In genomic region chr10:100529473-100530298, GRCh38 we compare ENCODE assay signal across 8 cellular contexts. TPM values are rescaled to one million over a fixed set of nuclear protein-coding genes. Genes with fewer than 3 reads are reported as not detected.
DNase-seq lines count a peak whose midpoint lies in the region; ATAC-seq and TF ChIP-seq lines count a peak whose summit lies in the region.

Gene NDUFB8 (minus strand): TSS chr10:100529871. CDS start chr10:100529851, 20 bp downstream.

- intact Hi-C loops in T-helper 2 cell treated with Interferon-gamma antibody and Interleukin-4, amounts not matched to agents 100 ng/mL and 5 ng/mL, for 36 hours (cut with micrococcal nuclease), result loop anchor here (10.0 kb wide), 1 partner anchor 345 kb away; the partner anchor contains the start of gene ERLIN1
- intact Hi-C loops in left ventricle myocardium inferior (cut with micrococcal nuclease), result no loop called here
- intact Hi-C loops in psoas muscle (cut with DNase I), result no loop called here

- H3K36me3 ChIP-seq in left ventricle myocardium inferior, result peaks cover 30% of the 10 kb centered on the region
- peaks cover 4 to 37% of the 10 kb centered on the region in 2 donors for H3K36me3 ChIP-seq in psoas muscle (ENCODE audit: insufficient read depth in 1 of 2, low read depth in 1 of 2)

- POLR2A ChIA-PET in HEK293T (lab: Yijun Ruan, JAX), result interaction anchor here (0.7 to 1.4 kb wide), 6 partner anchors 8 to 359 kb away, joined by 3 to 6 read pairs (median 3); partner anchors contain the start of gene SCD

- H3K9me3 ChIP-seq in left ventricle myocardium inferior (replicated peaks) (no peaks in the 10 kb centered on the region), psoas muscle (no peaks in the 10 kb centered on the region)

- TF ChIP-seq CTCF in left ventricle myocardium inferior (IDR thresholded peaks at IDR 0.05; ENCODE audit: borderline replicate concordance), result no peak
- no peak for TF ChIP-seq CTCF in psoas muscle (IDR thresholded peaks at IDR 0.05)

- peak; percentile 41 for DNase-seq in DMS79 treated with DMSO at 0.1 percent for 48 hours (lab: John Stamatoyannopoulos, UW)
- peak; percentile 95 for DNase-seq in HEK293T (ENCODE audit: extremely low spot score)
- DNase-seq in NCI-H187 treated with DMSO at 0.1 percent for 48 hours (lab: John Stamatoyannopoulos, UW), result peak; percentile 30
- peak; percentile 26 to 93 (median 80) for DNase-seq in amygdala (lab: John Stamatoyannopoulos, UW)
- DNase-seq in left ventricle myocardium inferior, result peak; percentile 91
- DNase-seq in psoas muscle, result peak; percentile 90 to 94
- peak; percentile 93 for DNase-seq in ureter (ENCODE audit: low spot score)

- H3K27ac ChIP-seq in left ventricle myocardium inferior (replicated peaks) (peak within 1 kb of the TSS; percentile 90), psoas muscle (peak within 1 kb of the TSS; percentile 80)

- peak; percentile 91 to 98 (median 95) for ATAC-seq in psoas muscle

- H3K27me3 ChIP-seq in left ventricle myocardium inferior (ENCODE audit: low read depth), result no peaks in the 10 kb centered on the region
- no peaks in the 10 kb centered on the region for H3K27me3 ChIP-seq in psoas muscle (ENCODE audit: insufficient read depth in 3 of 3, low read length in 2 of 3)

- H3K4me3 ChIP-seq in left ventricle myocardium inferior (peak within 1 kb of the TSS; percentile 75), psoas muscle (peak within 1 kb of the TSS; percentile 87)

- WGBS in psoas muscle, 3 donors, result 0 to 1% (median 1%) methylated on average over 43 of the region's 43 CpGs

- H3K4me1 ChIP-seq in left ventricle myocardium inferior (peaks cover 43% of the 10 kb centered on the region), psoas muscle (peaks cover 24% of the 10 kb centered on the region)

- CTCF ChIA-PET in HEK293T (lab: Yijun Ruan, JAX), result interaction anchor here (0.7 kb wide), 2 partner anchors 47 to 188 kb away, joined by 3 read pairs; no protein-coding TSS in a partner anchor

TF ChIP-seq in HEK293T, 16 proteins besides CTCF, POLR2A, EP300 and RAD21:
- TF ChIP-seq LEF1 (IDR thresholded peaks at IDR 0.05; ENCODE audit: borderline replicate concordance) (no peak), L3MBTL2 (conservative IDR thresholded peaks at IDR 0.05) (0 out of 2 replicates have a peak, but pooled peaks have one; percentile 28)
TF ChIP-seq in HEK293T: peak in this region for 1.

RNA-seq across cellular contexts. Expression of gene NDUFB8, which starts in this region (rescaled TPM):
- 277 and 279 TPM in 2 replicates for total RNA-seq in T-helper 2 cell treated with Interferon-gamma antibody and Interleukin-4, amounts not matched to agents 100 ng/mL and 5 ng/mL, for 36 hours
- total RNA-seq in left ventricle myocardium inferior (430 TPM), psoas muscle (100 to 1,000 TPM; 168 to 250 (median 208) TPM), ureter (152 TPM)
- 100 to 1,000 TPM; 221 to 383 (median 348) TPM for polyA plus RNA-seq in psoas muscle

Comparison
In these comparisons a context has a peak if more than half of its experiments do, and no peak if none do; other contexts are left out.
1. Peak in every context shown above with its lines: DNase-seq, ATAC-seq, H3K4me3 ChIP-seq and H3K27ac ChIP-seq.
2. DNase-seq: peak in every context shown above with its lines; median percentile 95 in HEK293T; 93 in ureter; 92 in psoas muscle; 91 in left ventricle myocardium inferior; 80 in amygdala; 41 in DMS79 treated with DMSO at 0.1 percent for 48 hours; 30 in NCI-H187 treated with DMSO at 0.1 percent for 48 hours.